ENCODE assay signal across 21 cellular contexts in genomic region chr11:79925570-79925969, GRCh38.
DNase-seq lines count a peak whose midpoint lies in the region; ATAC-seq, FAIRE-seq and TF ChIP-seq lines count a peak whose summit lies in the region.
"Had no signal": no experiment of that assay in that cellular context is flagged by ENCODE, and none has a peak within 500 bp of the region (broad histone marks: within the 10 kb centered on the region; RNA-seq: fewer than 3 reads in every experiment).

No MANE protein-coding gene starts in this region.

- no peaks in the 10 kb centered on the region for H3K27me3 ChIP-seq in colonic mucosa
- H3K27me3 ChIP-seq in right cardiac atrium (ENCODE audit: control insufficient read depth, insufficient read depth) = no peaks in the 10 kb centered on the region
- H3K27me3 ChIP-seq: pancreas, spleen, testis had no signal

- DNase-seq in GM12865 (ENCODE audit: low read depth) (peak; percentile 1), NCI-H524 treated with DMSO at 0.1 percent for 48 hours (lab: John Stamatoyannopoulos, UW) (no peak), urothelium cell line (ENCODE audit: low spot score) (no peak), colonic mucosa (no peak), right cardiac atrium (no peak)
- DNase-seq: activated CD4-positive, alpha-beta T cell treated with anti-CD3 and anti-CD28 coated beads for 1 hour; GDM1; HFFc6; NCI-H1048; NCI-H226; pancreas; spleen; T-helper 1 cell; testis had no signal

- no peak for FAIRE-seq in urothelium cell line (lab: Jason Lieb, UNC)
- FAIRE-seq: A204.1, endothelial cell of umbilical vein, HepG2, islet of Langerhans, pancreas had no signal

- H3K36me3 ChIP-seq in colonic mucosa = no peaks in the 10 kb centered on the region
- H3K36me3 ChIP-seq: pancreas, spleen had no signal

- no peak overlapping the region for H3K4me3 ChIP-seq in GM12865 (ENCODE audit: low read depth, low read length)
- no peak overlapping the region for H3K4me3 ChIP-seq in colonic mucosa
- H3K4me3 ChIP-seq in right cardiac atrium (ENCODE audit: low read length) = no peak overlapping the region
- H3K4me3 ChIP-seq: pancreas, spleen, testis had no signal

- H3K27ac ChIP-seq in colonic mucosa (no peak overlapping the region), right cardiac atrium (ENCODE audit: low read length) (no peak overlapping the region)
- H3K27ac ChIP-seq: pancreas, spleen, testis had no signal

- H3K9me3 ChIP-seq in colonic mucosa (no peaks in the 10 kb centered on the region), right cardiac atrium (ENCODE audit: control insufficient read depth, low read length) (no peaks in the 10 kb centered on the region)
- H3K9me3 ChIP-seq: pancreas, spleen, testis had no signal

- H3K4me1 ChIP-seq in colonic mucosa = no peaks in the 10 kb centered on the region
- H3K4me1 ChIP-seq in right cardiac atrium (ENCODE audit: control insufficient read depth, insufficient read depth, low read length) = no peaks in the 10 kb centered on the region
- H3K4me1 ChIP-seq: pancreas, spleen, testis had no signal

- intact Hi-C loops in colonic mucosa (cut with DNase I) = no loop called here
- intact Hi-C loops in right cardiac atrium (cut with DNase I) = no loop called here

- TF ChIP-seq CTCF in GM12865 (IDR thresholded peaks at IDR 0.05; ENCODE audit: insufficient read depth, low read depth, low read length, missing control alignments) (no peak), colonic mucosa (IDR thresholded peaks at IDR 0.05) (no peak)

- no peak overlapping the region for H3K9ac ChIP-seq in colonic mucosa (ENCODE audit: low read depth in 2 of 2, low read length in 2 of 2)

- 85% methylated on average over 3 of the region's 3 CpGs for WGBS in right cardiac atrium

- ATAC-seq in GM19395 (IDR thresholded peaks at IDR 0.05; ENCODE audit: unreplicated experiment) (peak; percentile 100), HG02642 (IDR thresholded peaks at IDR 0.05; ENCODE audit: poor library complexity, unreplicated experiment) (peak; percentile 93), HG03342 (IDR thresholded peaks at IDR 0.05; ENCODE audit: unreplicated experiment) (peak; percentile 92), right cardiac atrium (no peak)
- ATAC-seq: HepG2, pancreas had no signal

Comparison
In these comparisons a context has a peak if more than half of its experiments do, and no peak if none do; other contexts are left out.
1. ATAC-seq: peak in GM19395 (single experiment), HG02642 (single experiment) and HG03342 (single experiment); none in right cardiac atrium (0 of 2).